In the genomic region with DNA sequence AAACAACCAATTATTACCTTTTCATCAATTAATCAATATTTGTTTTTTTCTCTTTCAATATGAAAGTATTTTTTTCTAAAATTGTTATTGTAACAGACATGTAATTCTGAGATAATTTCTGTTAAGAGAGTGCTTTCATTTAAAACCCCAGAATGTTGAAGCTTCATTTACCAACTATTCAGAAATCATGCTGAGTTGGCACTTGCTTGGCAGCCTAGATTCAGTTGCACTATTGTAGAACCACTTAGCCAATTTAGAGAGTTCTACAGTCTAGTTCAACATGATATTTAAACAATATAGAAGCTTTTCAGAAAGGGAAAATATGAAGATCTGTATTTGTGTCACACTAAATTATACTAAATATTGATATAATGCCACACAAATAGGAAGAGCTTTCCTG, we compare ENCODE assay signal across 1 cellular context.
A peak's percentile ranks its signal among the peaks of the same experiment; 100 is the strongest.
TF ChIP-seq lines count a peak whose summit lies in the region.

No MANE protein-coding gene starts in this region.

TF ChIP-seq in K562, 482 proteins besides CTCF, POLR2A, EP300 and RAD21 (continued from another document):
- peak; percentile 16; the same call in 1 of the 2 replicates for TF ChIP-seq C11orf30 (IDR thresholded peaks at IDR 0.05; ENCODE audit: low read depth)
